Comparison of ENCODE assay signal across 8 cellular contexts in genomic region chr10:71850745-71851629, GRCh38. TPM values are rescaled to one million over a fixed set of nuclear protein-coding genes. Genes with fewer than 3 reads are reported as not detected.
DNase-seq lines count a peak whose midpoint lies in the region; ATAC-seq, FAIRE-seq and TF ChIP-seq lines count a peak whose summit lies in the region.

Gene PSAP, minus strand, starts transcription at chr10:71851251. Its CDS starts 30 bp downstream, at chr10:71851221.

- peaks cover 55% of the 10 kb centered on the region for H3K4me1 ChIP-seq in OCI-LY7 (ENCODE audit: insufficient read depth, low read length, poor library complexity, severe bottlenecking)

- no TSS peak for BruUV-seq in OCI-LY7 (replicated peaks; lab: Mats Ljungman, UMichigan)

- H3K27me3 Mint-ChIP-seq in endothelial cell (ENCODE audit: unreplicated experiment) (peaks cover 10% of the 10 kb centered on the region), mesothelial cell of epicardium (ENCODE audit: low read depth) (no peaks in the 10 kb centered on the region)

- H3K27ac Mint-ChIP-seq in endothelial cell (ENCODE audit: unreplicated experiment) (peak within 1 kb of the TSS; percentile 96), mesothelial cell of epicardium (peak within 1 kb of the TSS; percentile 94)

- no peaks in the 10 kb centered on the region for H3K9me2 ChIP-seq in OCI-LY7 (ENCODE audit: insufficient read depth, low read length)

- CTCF ChIA-PET in OCI-LY7 (lab: Charles Lee; ENCODE audit: unreplicated experiment), result interaction anchor here (0.9 to 2.0 kb wide), 3 partner anchors 10 to 28 kb away, joined by 3 to 10 read pairs (median 9); no protein-coding TSS in a partner anchor

- TF ChIP-seq CTCF in D721Med (IDR thresholded peaks at IDR 0.05; ENCODE audit: insufficient read depth, missing control alignments) (no peak), OCI-LY7 (conservative IDR thresholded peaks at IDR 0.05; ENCODE audit: low read length) (0 out of 2 replicates have a peak, but pooled peaks have one; percentile 35), endothelial cell (IDR thresholded peaks at IDR 0.05; ENCODE audit: unreplicated experiment) (no peak), mesothelial cell of epicardium (IDR thresholded peaks at IDR 0.05; ENCODE audit: unreplicated experiment) (no peak)

- H3K4me1 Mint-ChIP-seq in endothelial cell (ENCODE audit: unreplicated experiment) (peaks cover 21% of the 10 kb centered on the region), mesothelial cell of epicardium (peaks cover 33% of the 10 kb centered on the region)

- H3K27ac ChIP-seq in OCI-LY7 (ENCODE audit: low read depth, low read length, poor library complexity, severe bottlenecking), result peak within 1 kb of the TSS; percentile 55

- peak within 1 kb of the TSS; percentile 78 for H3K4me2 ChIP-seq in OCI-LY7 (ENCODE audit: low read length)

- H3K4me3 ChIP-seq in OCI-LY7 (ENCODE audit: low read depth, low read length, poor library complexity, severe bottlenecking), result peak within 1 kb of the TSS; percentile 82

- H3K9me3 ChIP-seq in OCI-LY7 (ENCODE audit: low read length), result no peaks in the 10 kb centered on the region

- peaks cover 7% of the 10 kb centered on the region for H3K36me3 ChIP-seq in OCI-LY7 (ENCODE audit: insufficient read depth, low read length)

- DNase-seq in D721Med (ENCODE audit: insufficient read length, low spot score) (peak; percentile 87), HuH-7.5 (ENCODE audit: low spot score) (peak; percentile 94), OCI-LY7 (ENCODE audit: low spot score) (peak; percentile 98), activated T-cell treated with anti-CD3 and anti-CD28 coated beads for 1 hour (ENCODE audit: low read depth) (peak; percentile 98), endothelial cell (ENCODE audit: low spot score) (peak; percentile 99), mesothelial cell of epicardium (ENCODE audit: low spot score in 2 of 2, unreplicated experiment in 2 of 2) (peak; percentile 99)
- peak; percentile 98 to 99 for DNase-seq in stimulated activated CD8-positive, alpha-beta memory T cell treated with anti-CD3 and anti-CD28 coated beads, Interleukin-15, amount 100 ng/mL, for 48 hours (ENCODE audit: low read depth in 2 of 2)

- H3K36me3 Mint-ChIP-seq in endothelial cell (ENCODE audit: low read depth, unreplicated experiment) (peaks cover 4% of the 10 kb centered on the region), mesothelial cell of epicardium (no peaks in the 10 kb centered on the region)

- POLR2A ChIA-PET in OCI-LY7 (lab: Charles Lee), result interaction anchor here (0.6 to 5.6 kb wide), 12 partner anchors 10 to 214 kb away, joined by 3 to 42 read pairs (median 5); no protein-coding TSS in a partner anchor

- ATAC-seq in GM21526 (IDR thresholded peaks at IDR 0.05; ENCODE audit: low FRiP score, unreplicated experiment), result peak; percentile 88

- H3K4me3 Mint-ChIP-seq in endothelial cell (ENCODE audit: unreplicated experiment) (peak within 1 kb of the TSS; percentile 97), mesothelial cell of epicardium (peak within 1 kb of the TSS; percentile 88)

- intact Hi-C loops in OCI-LY7 (cut with micrococcal nuclease; ENCODE audit: unreplicated experiment), result loop anchor here (10.0 kb wide), 1 partner anchor 464 kb away; no protein-coding TSS in a partner anchor

- H3K9me3 Mint-ChIP-seq in endothelial cell (ENCODE audit: unreplicated experiment), result no peaks in the 10 kb centered on the region
- H3K9me3 Mint-ChIP-seq in mesothelial cell of epicardium, result no peaks in the 10 kb centered on the region

- FAIRE-seq in D721Med (lab: Jason Lieb, UNC), result no peak

- H4K20me1 ChIP-seq in OCI-LY7 (ENCODE audit: insufficient read depth, low read length), result peaks cover 9% of the 10 kb centered on the region; the same call in 1 of the 2 replicates

- peak within 1 kb of the TSS; percentile 46; the same call in 1 of the 2 replicates for H2AFZ ChIP-seq in OCI-LY7 (ENCODE audit: low read length)

- peaks cover 50% of the 10 kb centered on the region for H3K79me2 ChIP-seq in OCI-LY7 (ENCODE audit: insufficient read depth, low read depth, low read length)

RNA-seq across cellular contexts. Expression of gene PSAP, which starts in this region (rescaled TPM):
- 156 and 163 TPM in 2 replicates for total RNA-seq in OCI-LY7 (2014; rRNA removed; shearing (Covaris generic))
- total RNA-seq in OCI-LY7 (2022), result 186 and 200 TPM in 2 replicates
- total RNA-seq in endothelial cell (ENCODE audit: unreplicated experiment), result 676 TPM
- total RNA-seq in mesothelial cell of epicardium, result 554 to 574 TPM (median 557 TPM) in 3 replicates

Comparison
In these comparisons a context has a peak if more than half of its experiments do, and no peak if none do; other contexts are left out.
1. Peak in every context shown above with its lines: DNase-seq, ATAC-seq, H3K4me3 ChIP-seq and H3K27ac ChIP-seq.